In genomic region chr3:4042869-4043268, GRCh38 we compare ENCODE assay signal across 28 cellular contexts.
"Had no signal": no experiment of that assay in that cellular context is flagged by ENCODE, and none has a peak within 500 bp of the region (broad histone marks: within the 10 kb centered on the region; RNA-seq: fewer than 3 reads in every experiment).

No MANE protein-coding gene starts in this region.

- H3K9me3 ChIP-seq: left lung, lower lobe of right lung, pancreas, prostate gland, suprapubic skin, thoracic aorta, tibial artery, upper lobe of right lung, uterus had no signal

- H3K4me1 Mint-ChIP-seq: mesothelial cell of epicardium, natural killer cell had no signal

- DNase-seq: hypothalamus; kidney glomerular epithelial cell; left colon; left lung; lower lobe of right lung; mammary epithelial cell; mesenchymal stem cell; naive B cell; natural killer cell; pancreas; posterior cingulate gyrus; retina; right cardiac atrium; stimulated activated CD4-positive, alpha-beta T cell treated with anti-CD3 and anti-CD28 coated beads, Interleukin-12 subunit alpha, Interleukin-12 subunit beta, amount 100 ng/mL, for 4 hours; stimulated activated CD4-positive, alpha-beta T cell treated with anti-CD3 and anti-CD28 coated beads, Interleukin-15, amount 100 ng/mL, for 24 hours; stimulated activated CD4-positive, alpha-beta T cell treated with anti-CD3 and anti-CD28 coated beads, Interleukin-2, amount 100 ng/mL, for 24 hours; stimulated activated CD4-positive, alpha-beta T cell treated with anti-CD3 and anti-CD28 coated beads, Interleukin-4, amount 100 ng/mL, for 1 hour; stimulated activated naive CD4-positive, alpha-beta T cell; tibial artery; upper lobe of right lung; uterus had no signal

- H3K36me3 ChIP-seq: left lung, lower lobe of right lung, pancreas, prostate gland, suprapubic skin, thoracic aorta, tibial artery, upper lobe of right lung, uterus had no signal

- H3K36me3 Mint-ChIP-seq: mesothelial cell of epicardium, naive B cell, natural killer cell had no signal

- ATAC-seq: left colon, left lung, lower lobe of right lung, natural killer cell, pancreas, right cardiac atrium, sciatic nerve, upper lobe of right lung had no signal

- H3K27me3 Mint-ChIP-seq: naive B cell; stimulated activated naive CD8-positive, alpha-beta T cell treated with anti-CD3 and anti-CD28 coated beads, Interleukin-15, Interleukin-2, amounts not matched to agents 100 ng/mL and 50 ng/mL, for 24 hours had no signal

- H3K4me3 ChIP-seq: left lung, lower lobe of right lung, pancreas, prostate gland, skin epidermis, suprapubic skin, thoracic aorta, tibial artery, upper lobe of right lung, uterus had no signal

- H3K27me3 ChIP-seq: left lung, pancreas, suprapubic skin, tibial artery, upper lobe of right lung, uterus had no signal

- H3K9me3 Mint-ChIP-seq: mesothelial cell of epicardium; natural killer cell; stimulated activated naive CD8-positive, alpha-beta T cell treated with anti-CD3 and anti-CD28 coated beads, Interleukin-15, Interleukin-2, amounts not matched to agents 100 ng/mL and 50 ng/mL, for 24 hours had no signal

- H3K27ac Mint-ChIP-seq: mesothelial cell of epicardium; natural killer cell; stimulated activated naive CD8-positive, alpha-beta T cell treated with anti-CD3 and anti-CD28 coated beads, Interleukin-15, Interleukin-2, amounts not matched to agents 100 ng/mL and 50 ng/mL, for 24 hours had no signal

- H3K27ac ChIP-seq: left lung, lower lobe of right lung, pancreas, prostate gland, suprapubic skin, thoracic aorta, tibial artery, upper lobe of right lung, uterus had no signal

- H3K4me1 ChIP-seq: left lung, lower lobe of right lung, pancreas, prostate gland, suprapubic skin, tibial artery, upper lobe of right lung, uterus had no signal

- H3K4me3 Mint-ChIP-seq: mesothelial cell of epicardium; naive B cell; natural killer cell; stimulated activated naive CD8-positive, alpha-beta T cell treated with anti-CD3 and anti-CD28 coated beads, Interleukin-15, Interleukin-2, amounts not matched to agents 100 ng/mL and 50 ng/mL, for 24 hours had no signal
